ENCODE assay signal across 13 cellular contexts in the genomic region with DNA sequence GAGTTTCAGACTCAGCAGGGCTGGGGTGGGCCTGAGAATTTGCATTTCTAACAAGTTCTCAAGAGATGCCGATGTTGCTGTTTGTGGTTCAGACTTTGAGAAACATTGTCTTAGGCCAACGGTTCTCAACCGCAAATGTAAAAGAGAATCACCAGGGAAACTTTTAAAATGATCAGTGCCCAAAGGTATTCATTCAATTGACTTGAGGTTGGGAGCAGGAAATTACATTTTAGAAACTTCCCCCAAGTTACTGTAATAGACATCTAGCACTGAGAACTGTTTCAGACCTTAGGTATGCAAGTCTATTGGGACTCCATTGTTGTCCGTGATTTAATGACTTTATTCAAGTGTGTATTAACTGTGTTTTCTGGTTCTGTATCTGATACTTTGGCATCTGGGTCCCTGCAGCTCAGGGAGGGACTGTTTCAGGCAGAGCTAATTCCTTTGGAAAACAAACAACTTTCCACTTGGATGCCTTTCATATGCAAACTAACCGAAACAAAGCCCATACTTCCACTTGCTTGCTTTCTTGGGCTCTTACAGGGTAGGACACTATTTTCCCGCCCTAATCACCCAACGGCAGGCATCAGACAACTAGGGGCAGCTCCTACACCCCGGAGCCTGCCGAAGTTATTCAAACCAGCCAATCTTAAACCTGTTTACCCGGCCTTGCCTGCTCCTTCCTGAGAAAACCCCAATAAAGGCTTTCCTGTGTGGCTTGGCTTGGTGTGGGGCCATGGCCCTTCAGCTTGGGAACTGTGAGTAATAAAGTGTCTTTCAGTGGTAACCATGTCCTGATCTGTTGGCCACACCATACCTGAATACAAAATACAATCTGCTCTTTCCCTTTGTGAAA.
DNase-seq lines count a peak whose midpoint lies in the region; ATAC-seq, FAIRE-seq and TF ChIP-seq lines count a peak whose summit lies in the region.
"Had no signal": no experiment of that assay in that cellular context is flagged by ENCODE, and none has a peak within 500 bp of the region (broad histone marks: within the 10 kb centered on the region; RNA-seq: fewer than 3 reads in every experiment).

No MANE protein-coding gene starts in this region.

- peak; percentile 64 for ATAC-seq in GM21423 (IDR thresholded peaks at IDR 0.05; ENCODE audit: unreplicated experiment)
- ATAC-seq in HG03457 (IDR thresholded peaks at IDR 0.05; ENCODE audit: unreplicated experiment) = peak; percentile 79
- ATAC-seq: K562, pancreas had no signal

- peak; percentile 40 for FAIRE-seq in GM12891 (lab: Jason Lieb, UNC)
- FAIRE-seq: K562, pancreas had no signal

- H3K36me3 Mint-ChIP-seq in Caco-2 (ENCODE audit: insufficient read depth, unreplicated experiment) = no peaks in the 10 kb centered on the region

- DNase-seq in GM12891 (ENCODE audit: insufficient read length, low spot score) = no peak
- DNase-seq in D341Med (ENCODE audit: low spot score) = no peak
- no peak for DNase-seq in Caco-2
- DNase-seq in NCI-H1694 treated with DMSO at 0.1 percent for 48 hours (lab: John Stamatoyannopoulos, UW) = no peak
- no peak for DNase-seq in occipital lobe (lab: John Stamatoyannopoulos, UW)
- DNase-seq: activated naive CD4-positive, alpha-beta T cell treated with anti-CD3 and anti-CD28 coated beads, Interleukin-2, amount 50 U/mL, for 16 hours; GDM1; pancreas; SK-N-SH had no signal

- 0 out of 2 replicates have a peak overlapping the region, but pooled peaks have one; percentile 15 for H3K4me3 ChIP-seq in iPS-18c (ENCODE audit: insufficient read depth, low read depth, low read length)
- no peak overlapping the region for H3K4me3 ChIP-seq in Caco-2 (ENCODE audit: low read depth, low read length)
- H3K4me3 ChIP-seq: K562, pancreas had no signal

- no peaks in the 10 kb centered on the region for H3K9me3 ChIP-seq in iPS-18c (ENCODE audit: control insufficient read depth, insufficient read depth, low read length)
- H3K9me3 ChIP-seq in Caco-2 = no peaks in the 10 kb centered on the region
- H3K9me3 ChIP-seq: pancreas, SK-N-SH had no signal

- POLR2A ChIA-PET in Caco-2 (lab: Charles Lee) = no interaction called here

- no peak overlapping the region for H3K4me3 Mint-ChIP-seq in Caco-2 (ENCODE audit: unreplicated experiment)

- H3K9me3 Mint-ChIP-seq in Caco-2 (ENCODE audit: unreplicated experiment) = no peaks in the 10 kb centered on the region

- CTCF ChIA-PET in Caco-2 (lab: Charles Lee) = no interaction called here

- no peak overlapping the region for H3K27ac Mint-ChIP-seq in Caco-2 (ENCODE audit: unreplicated experiment)

- no peaks in the 10 kb centered on the region for H3K27me3 ChIP-seq in Caco-2 (replicated peaks; ENCODE audit: control insufficient read depth, insufficient read depth, low read length)
- H3K27me3 ChIP-seq: pancreas had no signal

- no peaks in the 10 kb centered on the region for H3K36me3 ChIP-seq in Caco-2 (ENCODE audit: control insufficient read depth, insufficient read depth, low read length)
- H3K36me3 ChIP-seq: pancreas had no signal

- TF ChIP-seq CTCF in Caco-2 (IDR thresholded peaks at IDR 0.05; ENCODE audit: insufficient read depth in 1 of 2, low read depth in 1 of 2, low read length in 1 of 2, severe bottlenecking in 1 of 2, unreplicated experiment in 1 of 2) = no peak

- no TSS peak for BruUV-seq in Caco-2 (replicated peaks; lab: Mats Ljungman, UMichigan)

- H3K4me1 Mint-ChIP-seq in Caco-2 (ENCODE audit: low read depth, unreplicated experiment) = no peaks in the 10 kb centered on the region

- no peaks in the 10 kb centered on the region for H3K4me1 ChIP-seq in Caco-2
- H3K4me1 ChIP-seq: pancreas had no signal

- TF ChIP-seq POLR2A in GM12891 (IDR thresholded peaks at IDR 0.05; ENCODE audit: low read depth, low read length) = no peak

- intact Hi-C loops in Caco-2 (cut with micrococcal nuclease; ENCODE audit: unreplicated experiment) = no loop called here

- H3K27me3 Mint-ChIP-seq in Caco-2 (ENCODE audit: insufficient read depth, unreplicated experiment) = no peaks in the 10 kb centered on the region

TF ChIP-seq in GM12891, 5 proteins besides CTCF, POLR2A, EP300 and RAD21:
- TF ChIP-seq POU2F2 (IDR thresholded peaks at IDR 0.05; ENCODE audit: low read depth, low read length) = 0 out of 2 replicates have a peak, but pooled peaks have one; percentile 41
- no peak for TF ChIP-seq TAF1 (IDR thresholded peaks at IDR 0.05; ENCODE audit: low read depth, low read length)
- no peak for TF ChIP-seq SPI1 (IDR thresholded peaks at IDR 0.05; ENCODE audit: low read depth, low read length)
- no peak for TF ChIP-seq POLR2AphosphoS5 (IDR thresholded peaks at IDR 0.05; ENCODE audit: low read depth, low read length)
- peak; percentile 20 for TF ChIP-seq PAX5 (IDR thresholded peaks at IDR 0.05; ENCODE audit: insufficient read depth, low read length, severe bottlenecking)
TF ChIP-seq in GM12891: peak in this region for 2.
